Comparison of ENCODE assay signal across 8 cellular contexts in the genomic region with DNA sequence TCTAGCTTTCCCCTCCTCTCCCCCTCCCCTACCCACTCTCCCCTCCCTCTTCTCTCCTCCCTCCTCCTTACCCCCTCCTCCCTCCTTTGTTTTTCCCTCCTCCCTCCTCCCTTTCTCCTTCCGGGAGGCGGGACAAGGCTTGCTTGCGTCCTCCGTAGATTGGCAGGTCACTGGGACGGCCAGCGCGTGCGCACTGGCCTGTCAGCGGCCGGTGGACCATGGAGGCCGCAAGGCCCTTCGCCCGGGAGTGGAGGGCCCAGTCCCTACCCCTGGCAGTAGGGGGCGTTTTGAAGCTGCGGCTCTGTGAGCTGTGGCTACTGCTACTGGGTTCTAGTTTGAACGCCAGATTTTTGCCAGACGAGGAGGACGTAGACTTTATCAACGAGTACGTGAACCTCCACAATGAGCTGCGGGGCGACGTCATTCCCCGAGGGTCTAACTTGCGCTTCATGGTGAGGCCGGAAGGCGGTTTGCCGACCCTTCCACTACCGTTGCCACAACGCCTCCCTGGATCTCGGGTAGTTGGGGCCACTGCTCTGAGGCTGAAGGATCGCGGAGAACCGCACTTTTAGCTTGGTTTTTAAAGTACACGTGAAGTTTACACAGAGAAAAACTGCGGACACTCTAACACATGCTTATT. TPM values are rescaled to one million over a fixed set of nuclear protein-coding genes. Genes with fewer than 3 reads are reported as not detected.
DNase-seq lines count a peak whose midpoint lies in the region; ATAC-seq lines count a peak whose summit lies in the region.

A gene (plus strand): TSS at position 191 of the 640 bp plus-strand sequence. CDS start 28 bp downstream, at position 219.

- H3K27me3 ChIP-seq in muscle layer of colon (ENCODE audit: control insufficient read depth in 1 of 2, insufficient read depth in 2 of 2, low read length in 2 of 2): no peaks in the 10 kb centered on the region

- H3K9ac ChIP-seq in muscle layer of colon (ENCODE audit: low read length): peak within 1 kb of the TSS; percentile 86

- peak; percentile 98 for ATAC-seq in GM21526 (IDR thresholded peaks at IDR 0.05; ENCODE audit: low FRiP score, unreplicated experiment)
- ATAC-seq in esophagus mucosa: peak; percentile 100

- peak within 1 kb of the TSS; percentile 87 for H3K27ac ChIP-seq in muscle layer of colon (ENCODE audit: low read depth, low read length)

- peak; percentile 96 for DNase-seq in DMS153 (lab: John Stamatoyannopoulos, UW)
- DNase-seq in HuH-7.5 (ENCODE audit: low spot score): peak; percentile 56
- DNase-seq in OCI-M1 (lab: John Stamatoyannopoulos, UW): peak; percentile 99
- peak; percentile 94 to 96 for DNase-seq in activated T-cell treated with anti-CD3 and anti-CD28 coated beads, Interleukin-2, amount 50 U/mL, for 48 hours
- peak; percentile 70 to 74 for DNase-seq in stimulated activated CD8-positive, alpha-beta memory T cell treated with anti-CD3 and anti-CD28 coated beads, Interleukin-7, amount 100 ng/mL, for 1 hour (ENCODE audit: low read depth in 2 of 2)

- H3K4me1 ChIP-seq in muscle layer of colon (ENCODE audit: insufficient read depth, low read length): peaks cover 23% of the 10 kb centered on the region

- H3K4me3 ChIP-seq in muscle layer of colon (ENCODE audit: low read depth in 1 of 2, low read length in 2 of 2): peak within 1 kb of the TSS; percentile 78 to 83

- no peaks in the 10 kb centered on the region for H3K36me3 ChIP-seq in muscle layer of colon (ENCODE audit: insufficient read depth, low read length)

- H3K9me3 ChIP-seq in muscle layer of colon (ENCODE audit: low read length): no peaks in the 10 kb centered on the region

RNA-seq across cellular contexts. Expression of the gene that starts here (rescaled TPM):
- 0.24 TPM for total RNA-seq in esophagus mucosa

Comparison
In these comparisons a context has a peak if more than half of its experiments do, and no peak if none do; other contexts are left out.
1. Peak in every context shown above with its lines: DNase-seq, ATAC-seq, H3K4me3 ChIP-seq and H3K27ac ChIP-seq.
2. Peak in ATAC-seq in esophagus mucosa; RNA of the gene not detected or under 1 TPM.